ENCODE assay signal across 30 cellular contexts in the genomic region with DNA sequence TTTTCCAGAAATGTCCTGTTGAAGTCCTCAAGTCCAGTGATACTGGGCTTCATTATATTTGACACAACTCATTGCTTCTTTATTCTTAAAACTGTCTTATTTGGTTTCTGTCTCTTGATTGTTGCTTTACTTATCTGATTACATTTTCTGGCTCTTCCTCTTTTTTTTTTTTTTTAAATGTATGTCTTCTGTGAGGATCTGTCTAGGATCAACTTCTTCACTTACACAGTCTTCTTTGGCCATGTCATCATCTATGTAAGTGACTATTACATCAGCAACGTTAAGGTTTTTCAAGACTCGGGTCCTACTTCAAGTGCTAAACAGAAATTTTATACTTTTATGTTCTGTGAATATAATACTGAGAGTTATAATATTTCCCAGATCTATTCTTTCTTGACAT.
"Had no signal": no experiment of that assay in that cellular context is flagged by ENCODE, and none has a peak within 500 bp of the region (broad histone marks: within the 10 kb centered on the region; RNA-seq: fewer than 3 reads in every experiment).

No MANE protein-coding gene starts in this region.

- H3K27me3 ChIP-seq: body of pancreas, heart right ventricle, right lobe of liver, stomach, suprapubic skin, tibial nerve had no signal

- H3K27me3 Mint-ChIP-seq: activated naive CD4-positive, alpha-beta T cell treated with anti-CD3 and anti-CD28 coated beads, Interleukin-2, amount 10 ng/mL, durations not matched to agents 7 days and 5 days; activated naive CD8-positive, alpha-beta T cell treated with anti-CD3 and anti-CD28 coated beads, Interleukin-2, amount 50 U/mL, for 24 hours; memory B cell; naive B cell; stimulated activated memory B cell treated with anti-CD40 and anti-IgM and Interleukin-4, amounts not matched to agents 10 μg/mL and 1 μg/mL and 100 μg/mL, for 72 hours had no signal

- ATAC-seq: activated naive CD8-positive, alpha-beta T cell treated with anti-CD3 and anti-CD28 coated beads, Interleukin-2, amount 50 U/mL, for 24 hours; body of pancreas; heart right ventricle; left colon; mucosa of descending colon; right lobe of liver; stimulated activated memory B cell treated with anti-CD40 and anti-IgM and Interleukin-4, amounts not matched to agents 10 μg/mL and 1 μg/mL and 100 μg/mL, for 72 hours had no signal

- H3K4me1 Mint-ChIP-seq: activated naive CD4-positive, alpha-beta T cell treated with anti-CD3 and anti-CD28 coated beads, Interleukin-2, amount 10 ng/mL, durations not matched to agents 7 days and 5 days; activated naive CD8-positive, alpha-beta T cell treated with anti-CD3 and anti-CD28 coated beads, Interleukin-2, amount 50 U/mL, for 24 hours had no signal

- FAIRE-seq: keratinocyte, TTC549, urothelium cell line had no signal

- H3K4me1 ChIP-seq: suprapubic skin had no signal

- H3K4me3 ChIP-seq: body of pancreas, heart right ventricle, mucosa of descending colon, right lobe of liver, skin epidermis, stomach, suprapubic skin, tibial nerve had no signal

- H3K9me3 Mint-ChIP-seq: activated naive CD4-positive, alpha-beta T cell treated with anti-CD3 and anti-CD28 coated beads, Interleukin-2, amount 10 ng/mL, durations not matched to agents 7 days and 5 days; activated naive CD8-positive, alpha-beta T cell treated with anti-CD3 and anti-CD28 coated beads, Interleukin-2, amount 50 U/mL, for 24 hours; memory B cell; neural crest cell; stimulated activated memory B cell treated with anti-CD40 and anti-IgM and Interleukin-4, amounts not matched to agents 10 μg/mL and 1 μg/mL and 100 μg/mL, for 72 hours had no signal

- H3K27ac Mint-ChIP-seq: activated naive CD4-positive, alpha-beta T cell treated with anti-CD3 and anti-CD28 coated beads, Interleukin-2, amount 10 ng/mL, durations not matched to agents 7 days and 5 days; activated naive CD8-positive, alpha-beta T cell treated with anti-CD3 and anti-CD28 coated beads, Interleukin-2, amount 50 U/mL, for 24 hours; memory B cell; stimulated activated memory B cell treated with anti-CD40 and anti-IgM and Interleukin-4, amounts not matched to agents 10 μg/mL and 1 μg/mL and 100 μg/mL, for 72 hours had no signal

- H3K9me3 ChIP-seq: body of pancreas, heart right ventricle, mucosa of descending colon, right lobe of liver, stomach, suprapubic skin, tibial nerve had no signal

- H3K4me3 Mint-ChIP-seq: activated naive CD4-positive, alpha-beta T cell treated with anti-CD3 and anti-CD28 coated beads, Interleukin-2, amount 10 ng/mL, durations not matched to agents 7 days and 5 days; activated naive CD8-positive, alpha-beta T cell treated with anti-CD3 and anti-CD28 coated beads, Interleukin-2, amount 50 U/mL, for 24 hours; memory B cell; neural crest cell; stimulated activated memory B cell treated with anti-CD40 and anti-IgM and Interleukin-4, amounts not matched to agents 10 μg/mL and 1 μg/mL and 100 μg/mL, for 72 hours had no signal

- DNase-seq: activated CD4-positive, alpha-beta T cell treated with anti-CD3 and anti-CD28 coated beads for 4 hours; activated CD4-positive, alpha-beta T cell treated with anti-CD3 and anti-CD28 coated beads, Interleukin-2, amount 50 U/mL, for 48 hours; activated CD4-positive, CD25-positive, alpha-beta regulatory T cell; activated CD8-positive, alpha-beta memory T cell treated with anti-CD3 and anti-CD28 coated beads, Interleukin-2, amount 50 U/mL, for 48 hours; activated effector memory CD4-positive, alpha-beta T cell treated with Interleukin-2 at 50 U/mL for 16 hours; activated naive CD4-positive, alpha-beta T cell treated with anti-CD3 and anti-CD28 coated beads, Interleukin-2, amount 10 ng/mL, durations not matched to agents 7 days and 5 days; activated naive CD8-positive, alpha-beta T cell treated with anti-CD3 and anti-CD28 coated beads, Interleukin-2, amount 50 U/mL, for 24 hours; activated T-cell treated with anti-CD3 and anti-CD28 coated beads, Interleukin-2, amount 50 U/mL, for 48 hours; body of pancreas; dermis blood vessel endothelial cell; effector CD8-positive, alpha-beta T cell; foreskin fibroblast; heart right ventricle; left colon; mucosa of descending colon; naive B cell; occipital lobe; posterior cingulate gyrus; right lobe of liver; stimulated activated CD4-positive, alpha-beta T cell treated with anti-CD3 and anti-CD28 coated beads, Interleukin-2, amount 100 ng/mL, for 24 hours; stomach had no signal

- H3K27ac ChIP-seq: body of pancreas, heart right ventricle, right lobe of liver, skin epidermis, stomach, suprapubic skin, tibial nerve had no signal
